In genomic region chr6:167770291-167770955, GRCh38 we compare ENCODE assay signal across 20 cellular contexts.
"Had no signal": no experiment of that assay in that cellular context is flagged by ENCODE, and none has a peak within 500 bp of the region (broad histone marks: within the 10 kb centered on the region; RNA-seq: fewer than 3 reads in every experiment).

No MANE protein-coding gene starts in this region.

- H3K27ac ChIP-seq: esophagus squamous epithelium, gastroesophageal sphincter, left ventricle myocardium inferior, neutrophil, right atrium auricular region, suprapubic skin, thyroid gland had no signal

- DNase-seq: esophagus squamous epithelium; foreskin fibroblast; glutamatergic neuron; immature natural killer cell; kidney; left cardiac atrium; left ventricle myocardium inferior; mesenchymal stem cell; naive B cell; small intestine; stimulated activated CD4-positive, alpha-beta T cell treated with anti-CD3 and anti-CD28 coated beads, Interleukin-4, amount 100 ng/mL, for 1 hour; stimulated activated CD8-positive, alpha-beta memory T cell treated with anti-CD3 and anti-CD28 coated beads, Interleukin-4, amount 100 ng/mL, for 48 hours; stimulated activated naive CD8-positive, alpha-beta T cell treated with anti-CD3 and anti-CD28 coated beads, Interleukin-15, Interleukin-2, amounts not matched to agents 100 U/mL and 50 U/mL, for 24 hours; thyroid gland had no signal

- H3K9me3 ChIP-seq: esophagus squamous epithelium, gastroesophageal sphincter, left ventricle myocardium inferior, neutrophil, right atrium auricular region, suprapubic skin, thyroid gland had no signal

- ATAC-seq: gastroesophageal sphincter; left cardiac atrium; stimulated activated effector memory CD8-positive, alpha-beta T cell treated with anti-CD3 and anti-CD28 coated beads, Interleukin-12 subunit alpha, Interleukin-12 subunit beta, amount 100 ng/mL, for 72 hours; stimulated activated naive CD8-positive, alpha-beta T cell treated with anti-CD3 and anti-CD28 coated beads, Interleukin-15, Interleukin-2, amounts not matched to agents 100 U/mL and 50 U/mL, for 24 hours had no signal

- H3K36me3 ChIP-seq: esophagus squamous epithelium, gastroesophageal sphincter, left ventricle myocardium inferior, neutrophil, right atrium auricular region, suprapubic skin, thyroid gland had no signal

- H3K4me3 ChIP-seq: esophagus squamous epithelium, gastroesophageal sphincter, left ventricle myocardium inferior, lung, right atrium auricular region, suprapubic skin, thyroid gland had no signal

- H3K4me1 ChIP-seq: esophagus squamous epithelium, gastroesophageal sphincter, right atrium auricular region, suprapubic skin, thyroid gland had no signal

- H3K27me3 ChIP-seq: right atrium auricular region, thyroid gland had no signal
